2 cellular contexts compared by ENCODE assay signal in genomic region chr11:118938491-118939411, GRCh38.
TF ChIP-seq lines count a peak whose summit lies in the region.

No MANE protein-coding gene starts in this region.

TF ChIP-seq in H1, 55 proteins besides CTCF, POLR2A, EP300 and RAD21:
- TF ChIP-seq RFX5 (IDR thresholded peaks at IDR 0.05; ENCODE audit: borderline replicate concordance, low read depth, low read length) (no peak), KDM4A (IDR thresholded peaks at IDR 0.05; ENCODE audit: low read depth, low read length, severe bottlenecking) (no peak), YY1 (IDR thresholded peaks at IDR 0.05; ENCODE audit: low read depth, low read length) (no peak), CEBPB (IDR thresholded peaks at IDR 0.05; ENCODE audit: low read depth, low read length) (no peak), TBP (IDR thresholded peaks at IDR 0.05; ENCODE audit: low read depth, low read length) (no peak), RNF2 (IDR thresholded peaks at IDR 0.05; ENCODE audit: borderline replicate concordance, low read depth, low read length, missing control alignments, poor library complexity, severe bottlenecking) (no peak), RXRA (IDR thresholded peaks at IDR 0.05; ENCODE audit: insufficient read depth, low read depth, low read length) (no peak), GTF2F1 (IDR thresholded peaks at IDR 0.05; ENCODE audit: borderline replicate concordance, low read depth, low read length) (no peak), ZNF274 (IDR thresholded peaks at IDR 0.05; ENCODE audit: borderline replicate concordance, extremely low read depth, low read length) (no peak)

TF ChIP-seq in neural cell, 6 proteins besides CTCF, POLR2A, EP300 and RAD21:
- TF ChIP-seq MXI1 (conservative IDR thresholded peaks at IDR 0.05; ENCODE audit: poor library complexity, severe bottlenecking) (no peak), TAF1 (IDR thresholded peaks at IDR 0.05; ENCODE audit: low read depth) (no peak), REST (IDR thresholded peaks at IDR 0.05; ENCODE audit: borderline replicate concordance) (no peak), POLR2AphosphoS5 (IDR thresholded peaks at IDR 0.05) (no peak), SMC3 (conservative IDR thresholded peaks at IDR 0.05; ENCODE audit: poor library complexity) (no peak), EZH2 (IDR thresholded peaks at IDR 0.05; ENCODE audit: borderline replicate concordance, insufficient read depth, low read length, poor library complexity, severe bottlenecking) (no peak)
